ENCODE assay signal across 27 cellular contexts in genomic region chr3:49641292-49641691, GRCh38.
"Had no signal": no experiment of that assay in that cellular context is flagged by ENCODE, and none has a peak within 500 bp of the region (broad histone marks: within the 10 kb centered on the region; RNA-seq: fewer than 3 reads in every experiment).

No MANE protein-coding gene starts in this region.

- H2AFZ ChIP-seq: hepatocyte had no signal

- H3K27ac Mint-ChIP-seq: activated CD4-positive, alpha-beta memory T cell treated with anti-CD3 and anti-CD28 coated beads, Interleukin-2, amount 10 ng/mL, durations not matched to agents 7 days and 5 days; activated CD4-positive, alpha-beta T cell treated with anti-CD3 and anti-CD28 coated beads, Interleukin-2, amount 10 ng/mL, durations not matched to agents 7 days and 5 days; activated naive CD4-positive, alpha-beta T cell treated with anti-CD3 and anti-CD28 coated beads, Interleukin-2, amount 10 ng/mL, durations not matched to agents 7 days and 5 days; activated naive CD4-positive, alpha-beta T cell treated with anti-CD3 and anti-CD28 coated beads, Interleukin-2, amount 50 U/mL, for 72 hours; activated naive CD8-positive, alpha-beta T cell treated with anti-CD3 and anti-CD28 coated beads, Interleukin-2, amount 10 ng/mL, durations not matched to agents 7 days and 5 days; activated T-cell treated with anti-CD3 and anti-CD28 coated beads, Interleukin-2, amount 50 U/mL, for 24 hours; activated T-cell treated with anti-CD3 and anti-CD28 coated beads, Interleukin-2, amount 50 U/mL, for 72 hours; dendritic cell treated with granulocyte-macrophage colony-stimulating factor and Interleukin-4, amounts not matched to agents 40 ng/mL and 50 ng/mL, for 4 days; endodermal cell; WTC11 had no signal

- H3K27me3 Mint-ChIP-seq: activated T-cell treated with anti-CD3 and anti-CD28 coated beads, Interleukin-2, amount 50 U/mL, for 24 hours had no signal

- H3K9me3 Mint-ChIP-seq: activated CD4-positive, alpha-beta memory T cell treated with anti-CD3 and anti-CD28 coated beads, Interleukin-2, amount 10 ng/mL, durations not matched to agents 7 days and 5 days; activated CD4-positive, alpha-beta T cell treated with anti-CD3 and anti-CD28 coated beads, Interleukin-2, amount 10 ng/mL, durations not matched to agents 7 days and 5 days; activated naive CD4-positive, alpha-beta T cell treated with anti-CD3 and anti-CD28 coated beads, Interleukin-2, amount 10 ng/mL, durations not matched to agents 7 days and 5 days; activated naive CD4-positive, alpha-beta T cell treated with anti-CD3 and anti-CD28 coated beads, Interleukin-2, amount 50 U/mL, for 72 hours; activated naive CD8-positive, alpha-beta T cell treated with anti-CD3 and anti-CD28 coated beads, Interleukin-2, amount 10 ng/mL, durations not matched to agents 7 days and 5 days; activated T-cell treated with anti-CD3 and anti-CD28 coated beads, Interleukin-2, amount 50 U/mL, for 24 hours; activated T-cell treated with anti-CD3 and anti-CD28 coated beads, Interleukin-2, amount 50 U/mL, for 72 hours; dendritic cell treated with granulocyte-macrophage colony-stimulating factor and Interleukin-4, amounts not matched to agents 40 ng/mL and 50 ng/mL, for 4 days; endodermal cell; WTC11 had no signal

- H3K9me3 ChIP-seq: gastrocnemius medialis, heart right ventricle had no signal

- H3K27me3 ChIP-seq: gastrocnemius medialis, heart right ventricle, hepatocyte had no signal

- H3K79me2 ChIP-seq: hepatocyte had no signal

- H3K4me3 ChIP-seq: coronary artery, gastrocnemius medialis, heart right ventricle, hepatocyte had no signal

- H3K4me3 Mint-ChIP-seq: activated CD4-positive, alpha-beta memory T cell treated with anti-CD3 and anti-CD28 coated beads, Interleukin-2, amount 10 ng/mL, durations not matched to agents 7 days and 5 days; activated CD4-positive, alpha-beta T cell treated with anti-CD3 and anti-CD28 coated beads, Interleukin-2, amount 10 ng/mL, durations not matched to agents 7 days and 5 days; activated naive CD4-positive, alpha-beta T cell treated with anti-CD3 and anti-CD28 coated beads, Interleukin-2, amount 10 ng/mL, durations not matched to agents 7 days and 5 days; activated naive CD8-positive, alpha-beta T cell treated with anti-CD3 and anti-CD28 coated beads, Interleukin-2, amount 10 ng/mL, durations not matched to agents 7 days and 5 days; activated T-cell treated with anti-CD3 and anti-CD28 coated beads, Interleukin-2, amount 50 U/mL, for 24 hours; activated T-cell treated with anti-CD3 and anti-CD28 coated beads, Interleukin-2, amount 50 U/mL, for 72 hours; dendritic cell treated with granulocyte-macrophage colony-stimulating factor and Interleukin-4, amounts not matched to agents 40 ng/mL and 50 ng/mL, for 4 days; endodermal cell; WTC11 had no signal

- H3K36me3 Mint-ChIP-seq: activated naive CD4-positive, alpha-beta T cell treated with anti-CD3 and anti-CD28 coated beads, Interleukin-2, amount 10 ng/mL, durations not matched to agents 7 days and 5 days; activated naive CD4-positive, alpha-beta T cell treated with anti-CD3 and anti-CD28 coated beads, Interleukin-2, amount 50 U/mL, for 72 hours; activated naive CD8-positive, alpha-beta T cell treated with anti-CD3 and anti-CD28 coated beads, Interleukin-2, amount 10 ng/mL, durations not matched to agents 7 days and 5 days; WTC11 had no signal

- H3K4me1 Mint-ChIP-seq: activated CD4-positive, alpha-beta T cell treated with anti-CD3 and anti-CD28 coated beads, Interleukin-2, amount 10 ng/mL, durations not matched to agents 7 days and 5 days; activated naive CD4-positive, alpha-beta T cell treated with anti-CD3 and anti-CD28 coated beads, Interleukin-2, amount 10 ng/mL, durations not matched to agents 7 days and 5 days; endodermal cell; WTC11 had no signal

- H3K27ac ChIP-seq: coronary artery, gastrocnemius medialis, heart right ventricle, hepatocyte, VCaP had no signal

- H3K4me2 ChIP-seq: hepatocyte had no signal

- H3K36me3 ChIP-seq: gastrocnemius medialis, heart right ventricle had no signal

- H3K4me1 ChIP-seq: gastrocnemius medialis had no signal

- DNase-seq: activated CD4-positive, alpha-beta memory T cell treated with anti-CD3 and anti-CD28 coated beads, Interleukin-2, amount 10 ng/mL, durations not matched to agents 7 days and 5 days; activated CD4-positive, alpha-beta T cell treated with anti-CD3 and anti-CD28 coated beads for 1 hour; activated CD4-positive, alpha-beta T cell treated with anti-CD3 and anti-CD28 coated beads for 4 hours; activated CD4-positive, alpha-beta T cell treated with anti-CD3 and anti-CD28 coated beads, Interleukin-2, amount 10 ng/mL, durations not matched to agents 7 days and 5 days; activated CD4-positive, alpha-beta T cell treated with anti-CD3 and anti-CD28 coated beads, Interleukin-2, amount 50 U/mL, for 4 hours; activated CD8-positive, alpha-beta memory T cell treated with anti-CD3 and anti-CD28 coated beads, Interleukin-2, amount 50 U/mL, for 48 hours; activated gamma-delta T cell; activated naive CD4-positive, alpha-beta T cell; activated naive CD4-positive, alpha-beta T cell treated with anti-CD3 and anti-CD28 coated beads, Interleukin-2, amount 10 ng/mL, durations not matched to agents 7 days and 5 days; activated naive CD8-positive, alpha-beta T cell treated with anti-CD3 and anti-CD28 coated beads, Interleukin-2, amount 10 ng/mL, durations not matched to agents 7 days and 5 days; activated T-cell treated with anti-CD3 and anti-CD28 coated beads for 4 hours; activated T-cell treated with anti-CD3 and anti-CD28 coated beads, Interleukin-2, amount 50 U/mL, for 24 hours; activated T-cell treated with anti-CD3 and anti-CD28 coated beads, Interleukin-2, amount 50 U/mL, for 72 hours; central memory CD4-positive, alpha-beta T cell; effector CD4-positive, alpha-beta T cell; endodermal cell; foreskin fibroblast; gastrocnemius medialis; heart right ventricle; T-helper 2 cell had no signal

- ATAC-seq: activated naive CD4-positive, alpha-beta T cell treated with anti-CD3 and anti-CD28 coated beads, Interleukin-2, amount 50 U/mL, for 72 hours; activated T-cell treated with anti-CD3 and anti-CD28 coated beads, Interleukin-2, amount 50 U/mL, for 72 hours; esophagus mucosa; gastrocnemius medialis; heart right ventricle; WTC11 had no signal
